In the genomic region with DNA sequence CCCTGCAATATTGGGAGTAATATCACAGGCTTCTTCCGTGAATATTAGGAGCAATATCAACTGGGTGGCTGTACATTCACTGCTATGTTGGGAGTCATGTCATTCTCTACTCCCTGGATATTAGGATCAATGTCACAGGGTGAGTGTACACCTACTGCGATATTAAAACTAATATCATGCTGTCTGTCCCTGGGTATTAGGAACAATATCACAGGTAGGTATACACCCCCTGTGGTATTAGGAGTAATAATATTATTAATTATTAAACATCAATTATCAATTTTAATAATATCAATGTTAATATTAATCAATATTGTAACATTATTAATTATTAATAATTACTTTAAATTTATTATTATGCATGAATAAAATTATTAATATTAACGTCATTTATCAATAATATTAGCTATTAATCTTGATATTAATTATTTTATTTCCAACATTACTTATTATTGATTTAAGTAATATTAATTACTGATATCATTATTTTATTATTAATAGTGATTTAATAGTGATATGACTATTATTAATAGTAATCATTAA, we compare ENCODE assay signal across 26 cellular contexts.
"Had no signal": no experiment of that assay in that cellular context is flagged by ENCODE, and none has a peak within 500 bp of the region (broad histone marks: within the 10 kb centered on the region; RNA-seq: fewer than 3 reads in every experiment).

No MANE protein-coding gene starts in this region.

- DNase-seq: dorsolateral prefrontal cortex; effector CD4-positive, alpha-beta T cell; foreskin fibroblast; heart left ventricle; left cardiac atrium; left lung; mesenchymal stem cell; mucosa of descending colon; naive B cell; stimulated activated CD4-positive, alpha-beta T cell treated with anti-CD3 and anti-CD28 coated beads, Interleukin-2, amount 100 ng/mL, for 24 hours; stimulated activated CD4-positive, alpha-beta T cell treated with anti-CD3 and anti-CD28 coated beads, Interleukin-4, amount 100 ng/mL, for 24 hours; stimulated activated naive CD4-positive, alpha-beta T cell treated with Interleukin-2 at 50 U/mL for 16 hours; stomach; thyroid gland; trophoblast cell had no signal

- H3K36me3 ChIP-seq: gastroesophageal sphincter, heart left ventricle, left lung, neutrophil, prostate gland, right atrium auricular region, stomach, thyroid gland, vagina had no signal

- H3K4me3 ChIP-seq: dorsolateral prefrontal cortex, gastroesophageal sphincter, heart left ventricle, hepatocyte, left lung, mucosa of descending colon, prostate gland, right atrium auricular region, stomach, thyroid gland, vagina had no signal

- H3K27ac ChIP-seq: dorsolateral prefrontal cortex, epithelial cell of prostate, gastroesophageal sphincter, heart left ventricle, hepatocyte, left lung, neutrophil, prostate gland, right atrium auricular region, stomach, thyroid gland, vagina had no signal

- H3K9me3 ChIP-seq: neutrophil, prostate gland, right atrium auricular region, thyroid gland, vagina had no signal

- H3K4me1 ChIP-seq: gastroesophageal sphincter, heart left ventricle, left lung, prostate gland, right atrium auricular region, stomach, thyroid gland, vagina had no signal

- H3K27me3 ChIP-seq: dorsolateral prefrontal cortex, gastroesophageal sphincter, heart left ventricle, hepatocyte, left lung, neutrophil, right atrium auricular region, stomach, thyroid gland, vagina had no signal

- ATAC-seq: esophagus mucosa; gastroesophageal sphincter; heart left ventricle; left cardiac atrium; left lung; mucosa of descending colon; natural killer cell treated with Interleukin-12 subunit alpha and Interleukin-12 subunit beta and Interleukin-15 and Interleukin-18, amount 100 ng/mL, for 72 hours; sciatic nerve; stimulated activated effector memory CD8-positive, alpha-beta T cell treated with anti-CD3 and anti-CD28 coated beads, Interleukin-12 subunit alpha, Interleukin-12 subunit beta, amount 100 ng/mL, for 72 hours had no signal
